In the genomic region with DNA sequence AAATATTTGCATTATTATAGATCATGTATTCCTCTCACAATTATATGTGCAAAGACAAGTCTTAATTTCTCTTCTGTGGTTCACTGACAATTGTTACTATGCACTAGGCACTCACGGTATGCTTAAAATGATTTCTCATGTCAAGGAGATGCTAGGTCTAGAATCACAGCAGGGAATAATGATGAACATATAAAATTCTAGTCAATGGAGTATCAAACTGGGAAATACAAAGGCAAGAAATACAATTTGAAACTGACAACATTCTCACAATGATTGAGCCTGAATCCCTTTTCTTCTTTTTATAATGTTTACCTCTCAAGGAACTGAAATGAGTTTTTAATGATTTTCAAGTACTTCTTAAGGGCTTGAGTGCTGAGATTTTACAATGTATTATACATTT, we compare ENCODE assay signal across 26 cellular contexts.
"Had no signal": no experiment of that assay in that cellular context is flagged by ENCODE, and none has a peak within 500 bp of the region (broad histone marks: within the 10 kb centered on the region; RNA-seq: fewer than 3 reads in every experiment).

No MANE protein-coding gene starts in this region.

- H3K9me3 Mint-ChIP-seq: activated CD4-positive, alpha-beta T cell treated with anti-CD3 and anti-CD28 coated beads, Interleukin-2, amount 10 ng/mL, durations not matched to agents 24 days and 14 days; activated T-cell treated with anti-CD3 and anti-CD28 coated beads, Interleukin-2, amount 50 U/mL, for 24 hours; endodermal cell had no signal

- H3K27me3 ChIP-seq: brain microvascular endothelial cell, dorsolateral prefrontal cortex had no signal

- H3K4me1 Mint-ChIP-seq: activated CD4-positive, alpha-beta memory T cell treated with anti-CD3 and anti-CD28 coated beads, Interleukin-2, amount 10 ng/mL, durations not matched to agents 7 days and 5 days; activated CD4-positive, alpha-beta T cell treated with anti-CD3 and anti-CD28 coated beads for 36 hours; activated CD4-positive, alpha-beta T cell treated with anti-CD3 and anti-CD28 coated beads, Interleukin-2, amount 10 ng/mL, durations not matched to agents 24 days and 14 days; central memory CD8-positive, alpha-beta T cell had no signal

- H3K36me3 ChIP-seq: brain microvascular endothelial cell had no signal

- DNase-seq: activated CD4-positive, alpha-beta memory T cell treated with anti-CD3 and anti-CD28 coated beads, Interleukin-2, amount 10 ng/mL, durations not matched to agents 7 days and 5 days; activated CD4-positive, alpha-beta T cell treated with anti-CD3 and anti-CD28 coated beads for 36 hours; activated CD4-positive, alpha-beta T cell treated with anti-CD3 and anti-CD28 coated beads, Interleukin-2, amount 10 ng/mL, durations not matched to agents 24 days and 14 days; activated CD4-positive, CD25-positive, alpha-beta regulatory T cell; activated CD4-positive, CD25-positive, alpha-beta regulatory T cell treated with anti-CD3 and anti-CD28 coated beads, Interleukin-2, amount 50 U/mL, for 72 hours; activated CD8-positive, alpha-beta memory T cell treated with anti-CD3 and anti-CD28 coated beads, Interleukin-2, amount 50 U/mL, for 48 hours; activated gamma-delta T cell treated with Interleukin-2 at 50 U/mL for 16 hours; activated naive CD4-positive, alpha-beta T cell treated with anti-CD3 and anti-CD28 coated beads, Interleukin-2, amount 50 U/mL, for 16 hours; activated naive CD4-positive, alpha-beta T cell treated with Interleukin-2 at 50 U/mL for 16 hours; activated T-cell treated with anti-CD3 and anti-CD28 coated beads for 4 hours; activated T-cell treated with anti-CD3 and anti-CD28 coated beads, Interleukin-2, amount 50 U/mL, for 24 hours; activated T-cell treated with anti-CD3 and anti-CD28 coated beads, Interleukin-2, amount 50 U/mL, for 72 hours; amniotic stem cell; anterior cingulate cortex; brain microvascular endothelial cell; dorsolateral prefrontal cortex; effector memory CD4-positive, alpha-beta T cell; endodermal cell; foreskin fibroblast; head of caudate nucleus; hippocampal formation had no signal

- H3K4me3 Mint-ChIP-seq: activated CD4-positive, alpha-beta memory T cell treated with anti-CD3 and anti-CD28 coated beads, Interleukin-2, amount 10 ng/mL, durations not matched to agents 7 days and 5 days; activated CD4-positive, alpha-beta T cell treated with anti-CD3 and anti-CD28 coated beads for 36 hours; activated CD4-positive, alpha-beta T cell treated with anti-CD3 and anti-CD28 coated beads, Interleukin-2, amount 10 ng/mL, durations not matched to agents 24 days and 14 days; activated naive CD8-positive, alpha-beta T cell; activated T-cell treated with anti-CD3 and anti-CD28 coated beads, Interleukin-2, amount 50 U/mL, for 24 hours; activated T-cell treated with anti-CD3 and anti-CD28 coated beads, Interleukin-2, amount 50 U/mL, for 72 hours; central memory CD8-positive, alpha-beta T cell; dendritic cell treated with granulocyte-macrophage colony-stimulating factor and Interleukin-4, amounts not matched to agents 40 ng/mL and 50 ng/mL, for 4 days; endodermal cell had no signal

- H3K27ac Mint-ChIP-seq: activated CD4-positive, alpha-beta memory T cell treated with anti-CD3 and anti-CD28 coated beads, Interleukin-2, amount 10 ng/mL, durations not matched to agents 7 days and 5 days; activated CD4-positive, alpha-beta T cell treated with anti-CD3 and anti-CD28 coated beads for 36 hours; activated CD4-positive, alpha-beta T cell treated with anti-CD3 and anti-CD28 coated beads, Interleukin-2, amount 10 ng/mL, durations not matched to agents 24 days and 14 days; activated naive CD8-positive, alpha-beta T cell; activated T-cell treated with anti-CD3 and anti-CD28 coated beads, Interleukin-2, amount 50 U/mL, for 24 hours; activated T-cell treated with anti-CD3 and anti-CD28 coated beads, Interleukin-2, amount 50 U/mL, for 72 hours; dendritic cell treated with granulocyte-macrophage colony-stimulating factor and Interleukin-4, amounts not matched to agents 40 ng/mL and 50 ng/mL, for 4 days; endodermal cell had no signal

- H3K4me3 ChIP-seq: coronary artery, dorsolateral prefrontal cortex had no signal

- H3K36me3 Mint-ChIP-seq: activated naive CD8-positive, alpha-beta T cell had no signal

- ATAC-seq: activated CD4-positive, alpha-beta T cell treated with anti-CD3 and anti-CD28 coated beads for 36 hours; activated T-cell treated with anti-CD3 and anti-CD28 coated beads, Interleukin-2, amount 50 U/mL, for 72 hours; esophagus mucosa had no signal

- H3K27ac ChIP-seq: brain microvascular endothelial cell, coronary artery, dorsolateral prefrontal cortex had no signal

- H3K27me3 Mint-ChIP-seq: activated CD4-positive, alpha-beta memory T cell treated with anti-CD3 and anti-CD28 coated beads, Interleukin-2, amount 10 ng/mL, durations not matched to agents 7 days and 5 days; activated CD4-positive, alpha-beta T cell treated with anti-CD3 and anti-CD28 coated beads for 36 hours; activated CD4-positive, alpha-beta T cell treated with anti-CD3 and anti-CD28 coated beads, Interleukin-2, amount 10 ng/mL, durations not matched to agents 24 days and 14 days; activated naive CD8-positive, alpha-beta T cell; activated T-cell treated with anti-CD3 and anti-CD28 coated beads, Interleukin-2, amount 50 U/mL, for 24 hours; central memory CD8-positive, alpha-beta T cell; dendritic cell treated with granulocyte-macrophage colony-stimulating factor and Interleukin-4, amounts not matched to agents 40 ng/mL and 50 ng/mL, for 4 days had no signal
